1 cellular context compared by ENCODE assay signal in the genomic region with DNA sequence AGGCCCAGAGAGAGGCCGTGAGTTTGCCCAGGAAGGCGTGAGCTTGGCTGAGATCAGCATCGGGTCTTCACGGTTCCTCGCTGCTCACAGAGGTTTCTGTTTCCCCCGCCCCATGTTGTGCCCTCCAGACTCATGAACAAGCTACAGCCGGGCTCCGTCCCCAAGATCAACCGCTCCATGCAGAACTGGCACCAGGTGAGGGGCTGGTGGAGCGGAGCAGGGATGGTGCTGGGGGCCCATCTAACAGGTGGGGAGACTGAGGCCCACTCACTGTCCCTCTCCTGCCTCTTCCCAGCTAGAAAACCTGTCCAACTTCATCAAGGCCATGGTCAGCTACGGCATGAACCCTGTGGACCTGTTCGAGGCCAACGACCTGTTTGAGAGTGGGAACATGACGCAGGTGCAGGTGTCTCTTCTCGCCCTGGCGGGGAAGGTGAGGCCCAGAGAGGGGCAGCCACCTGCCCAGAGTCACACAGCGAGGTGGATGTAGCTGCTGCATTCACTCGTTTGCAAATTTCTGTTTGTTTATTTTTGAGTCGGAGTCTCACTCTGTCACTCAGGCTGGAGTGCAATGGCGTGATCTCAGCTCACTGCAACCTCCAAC.
TF ChIP-seq lines count a peak whose summit lies in the region.

No MANE protein-coding gene starts in this region.

TF ChIP-seq in K562, 482 proteins besides CTCF, POLR2A, EP300 and RAD21:
- no peak for TF ChIP-seq ATF2 (CRISPR knock-in tag; IDR thresholded peaks at IDR 0.05)
- no peak for TF ChIP-seq NFE2 (IDR thresholded peaks at IDR 0.05; ENCODE audit: low read depth)
- TF ChIP-seq CEBPB (tag; IDR thresholded peaks at IDR 0.05) = no peak
- TF ChIP-seq TCFL5 (CRISPR knock-in tag; conservative IDR thresholded peaks at IDR 0.05) = no peak
- TF ChIP-seq EP400 (IDR thresholded peaks at IDR 0.05) = no peak
- TF ChIP-seq DIDO1 (tag; IDR thresholded peaks at IDR 0.05; ENCODE audit: low read depth) = no peak
- TF ChIP-seq MCM5 (IDR thresholded peaks at IDR 0.05; ENCODE audit: low read depth) = no peak
- TF ChIP-seq, protein P1, sequence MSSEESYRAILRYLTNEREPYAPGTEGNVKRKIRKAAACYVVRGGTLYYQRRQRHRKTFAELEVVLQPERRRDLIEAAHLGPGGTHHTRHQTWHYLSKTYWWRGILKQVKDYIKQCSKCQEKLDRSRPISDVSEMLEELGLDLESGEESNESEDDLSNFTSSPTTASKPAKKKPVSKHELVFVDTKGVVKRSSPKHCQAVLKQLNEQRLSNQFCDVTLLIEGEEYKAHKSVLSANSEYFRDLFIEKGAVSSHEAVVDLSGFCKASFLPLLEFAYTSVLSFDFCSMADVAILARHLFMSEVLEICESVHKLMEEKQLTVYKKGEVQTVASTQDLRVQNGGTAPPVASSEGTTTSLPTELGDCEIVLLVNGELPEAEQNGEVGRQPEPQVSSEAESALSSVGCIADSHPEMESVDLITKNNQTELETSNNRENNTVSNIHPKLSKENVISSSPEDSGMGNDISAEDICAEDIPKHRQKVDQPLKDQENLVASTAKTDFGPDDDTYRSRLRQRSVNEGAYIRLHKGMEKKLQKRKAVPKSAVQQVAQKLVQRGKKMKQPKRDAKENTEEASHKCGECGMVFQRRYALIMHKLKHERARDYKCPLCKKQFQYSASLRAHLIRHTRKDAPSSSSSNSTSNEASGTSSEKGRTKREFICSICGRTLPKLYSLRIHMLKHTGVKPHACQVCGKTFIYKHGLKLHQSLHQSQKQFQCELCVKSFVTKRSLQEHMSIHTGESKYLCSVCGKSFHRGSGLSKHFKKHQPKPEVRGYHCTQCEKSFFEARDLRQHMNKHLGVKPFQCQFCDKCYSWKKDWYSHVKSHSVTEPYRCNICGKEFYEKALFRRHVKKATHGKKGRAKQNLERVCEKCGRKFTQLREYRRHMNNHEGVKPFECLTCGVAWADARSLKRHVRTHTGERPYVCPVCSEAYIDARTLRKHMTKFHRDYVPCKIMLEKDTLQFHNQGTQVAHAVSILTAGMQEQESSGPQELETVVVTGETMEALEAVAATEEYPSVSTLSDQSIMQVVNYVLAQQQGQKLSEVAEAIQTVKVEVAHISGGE (CRISPR knock-in tag; IDR thresholded peaks at IDR 0.05) = no peak
- peak; percentile 47; the same call in 1 of the 2 replicates for TF ChIP-seq RBFOX2 (IDR thresholded peaks at IDR 0.05; ENCODE audit: low read depth, low read length)
- peak; percentile 67 for TF ChIP-seq ZFP36 (IDR thresholded peaks at IDR 0.05; ENCODE audit: low read depth, low read length, partially characterized antibody)
- no peak for TF ChIP-seq STAT5A (IDR thresholded peaks at IDR 0.05; ENCODE audit: borderline replicate concordance, low read length)
- no peak for TF ChIP-seq FOXA3 (CRISPR knock-in tag; conservative IDR thresholded peaks at IDR 0.05 in 1 of 2, IDR thresholded peaks at IDR 0.05 in 1 of 2)
- no peak for TF ChIP-seq POLR2AphosphoS2 (IDR thresholded peaks at IDR 0.05; ENCODE audit: low read length)
- no peak for TF ChIP-seq ZNF165 (CRISPR knock-in tag; IDR thresholded peaks at IDR 0.05; ENCODE audit: borderline replicate concordance)
- TF ChIP-seq, protein P2, sequence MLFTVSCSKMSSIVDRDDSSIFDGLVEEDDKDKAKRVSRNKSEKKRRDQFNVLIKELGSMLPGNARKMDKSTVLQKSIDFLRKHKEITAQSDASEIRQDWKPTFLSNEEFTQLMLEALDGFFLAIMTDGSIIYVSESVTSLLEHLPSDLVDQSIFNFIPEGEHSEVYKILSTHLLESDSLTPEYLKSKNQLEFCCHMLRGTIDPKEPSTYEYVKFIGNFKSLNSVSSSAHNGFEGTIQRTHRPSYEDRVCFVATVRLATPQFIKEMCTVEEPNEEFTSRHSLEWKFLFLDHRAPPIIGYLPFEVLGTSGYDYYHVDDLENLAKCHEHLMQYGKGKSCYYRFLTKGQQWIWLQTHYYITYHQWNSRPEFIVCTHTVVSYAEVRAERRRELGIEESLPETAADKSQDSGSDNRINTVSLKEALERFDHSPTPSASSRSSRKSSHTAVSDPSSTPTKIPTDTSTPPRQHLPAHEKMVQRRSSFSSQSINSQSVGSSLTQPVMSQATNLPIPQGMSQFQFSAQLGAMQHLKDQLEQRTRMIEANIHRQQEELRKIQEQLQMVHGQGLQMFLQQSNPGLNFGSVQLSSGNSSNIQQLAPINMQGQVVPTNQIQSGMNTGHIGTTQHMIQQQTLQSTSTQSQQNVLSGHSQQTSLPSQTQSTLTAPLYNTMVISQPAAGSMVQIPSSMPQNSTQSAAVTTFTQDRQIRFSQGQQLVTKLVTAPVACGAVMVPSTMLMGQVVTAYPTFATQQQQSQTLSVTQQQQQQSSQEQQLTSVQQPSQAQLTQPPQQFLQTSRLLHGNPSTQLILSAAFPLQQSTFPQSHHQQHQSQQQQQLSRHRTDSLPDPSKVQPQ (CRISPR knock-in tag; IDR thresholded peaks at IDR 0.05; ENCODE audit: borderline replicate concordance) = no peak
- TF ChIP-seq THRAP3 (IDR thresholded peaks at IDR 0.05; ENCODE audit: borderline replicate concordance) = no peak
- TF ChIP-seq, protein P3, sequence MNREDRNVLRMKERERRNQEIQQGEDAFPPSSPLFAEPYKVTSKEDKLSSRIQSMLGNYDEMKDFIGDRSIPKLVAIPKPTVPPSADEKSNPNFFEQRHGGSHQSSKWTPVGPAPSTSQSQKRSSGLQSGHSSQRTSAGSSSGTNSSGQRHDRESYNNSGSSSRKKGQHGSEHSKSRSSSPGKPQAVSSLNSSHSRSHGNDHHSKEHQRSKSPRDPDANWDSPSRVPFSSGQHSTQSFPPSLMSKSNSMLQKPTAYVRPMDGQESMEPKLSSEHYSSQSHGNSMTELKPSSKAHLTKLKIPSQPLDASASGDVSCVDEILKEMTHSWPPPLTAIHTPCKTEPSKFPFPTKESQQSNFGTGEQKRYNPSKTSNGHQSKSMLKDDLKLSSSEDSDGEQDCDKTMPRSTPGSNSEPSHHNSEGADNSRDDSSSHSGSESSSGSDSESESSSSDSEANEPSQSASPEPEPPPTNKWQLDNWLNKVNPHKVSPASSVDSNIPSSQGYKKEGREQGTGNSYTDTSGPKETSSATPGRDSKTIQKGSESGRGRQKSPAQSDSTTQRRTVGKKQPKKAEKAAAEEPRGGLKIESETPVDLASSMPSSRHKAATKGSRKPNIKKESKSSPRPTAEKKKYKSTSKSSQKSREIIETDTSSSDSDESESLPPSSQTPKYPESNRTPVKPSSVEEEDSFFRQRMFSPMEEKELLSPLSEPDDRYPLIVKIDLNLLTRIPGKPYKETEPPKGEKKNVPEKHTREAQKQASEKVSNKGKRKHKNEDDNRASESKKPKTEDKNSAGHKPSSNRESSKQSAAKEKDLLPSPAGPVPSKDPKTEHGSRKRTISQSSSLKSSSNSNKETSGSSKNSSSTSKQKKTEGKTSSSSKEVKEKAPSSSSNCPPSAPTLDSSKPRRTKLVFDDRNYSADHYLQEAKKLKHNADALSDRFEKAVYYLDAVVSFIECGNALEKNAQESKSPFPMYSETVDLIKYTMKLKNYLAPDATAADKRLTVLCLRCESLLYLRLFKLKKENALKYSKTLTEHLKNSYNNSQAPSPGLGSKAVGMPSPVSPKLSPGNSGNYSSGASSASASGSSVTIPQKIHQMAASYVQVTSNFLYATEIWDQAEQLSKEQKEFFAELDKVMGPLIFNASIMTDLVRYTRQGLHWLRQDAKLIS (CRISPR knock-in tag; IDR thresholded peaks at IDR 0.05) = no peak
- peak; percentile 51; the same call in 1 of the 2 replicates for TF ChIP-seq SMARCA5 (IDR thresholded peaks at IDR 0.05)
- TF ChIP-seq RCOR1 (IDR thresholded peaks at IDR 0.05; ENCODE audit: borderline replicate concordance in 1 of 2, low read depth in 2 of 2, low read length in 2 of 2) = peak in 1 of 2 experiments; percentile 29; a peak in 1 of 4 replicates
- TF ChIP-seq NFATC3 (IDR thresholded peaks at IDR 0.05) = no peak
- TF ChIP-seq ETV6 (IDR thresholded peaks at IDR 0.05; ENCODE audit: borderline replicate concordance in 1 of 2, low read depth in 2 of 2, low read length in 1 of 2) = no peak
- no peak for TF ChIP-seq ETV6 (CRISPR knock-in tag; IDR thresholded peaks at IDR 0.05; ENCODE audit: borderline replicate concordance)
- TF ChIP-seq EZH2 (IDR thresholded peaks at IDR 0.05; ENCODE audit: borderline replicate concordance, low read depth, low read length) = no peak
- TF ChIP-seq KDM1A (IDR thresholded peaks at IDR 0.05) = peak; percentile 53 to 73; a peak in 3 of 4 replicates
- no peak for TF ChIP-seq E2F6 (IDR thresholded peaks at IDR 0.05; ENCODE audit: borderline replicate concordance in 1 of 2, extremely low read depth in 1 of 2, insufficient read depth in 1 of 2, insufficient read length in 1 of 2, low read depth in 1 of 2, low read length in 1 of 2, poor library complexity in 1 of 2, severe bottlenecking in 1 of 2)
- TF ChIP-seq ADNP (tag; IDR thresholded peaks at IDR 0.05) = 0 out of 2 replicates have a peak, but pooled peaks have one; percentile 32
- TF ChIP-seq RBM25 (IDR thresholded peaks at IDR 0.05; ENCODE audit: low read depth, low read length, severe bottlenecking) = peak; percentile 78
- no peak for TF ChIP-seq BHLHE40 (IDR thresholded peaks at IDR 0.05; ENCODE audit: low read length)
- TF ChIP-seq, protein P4, sequence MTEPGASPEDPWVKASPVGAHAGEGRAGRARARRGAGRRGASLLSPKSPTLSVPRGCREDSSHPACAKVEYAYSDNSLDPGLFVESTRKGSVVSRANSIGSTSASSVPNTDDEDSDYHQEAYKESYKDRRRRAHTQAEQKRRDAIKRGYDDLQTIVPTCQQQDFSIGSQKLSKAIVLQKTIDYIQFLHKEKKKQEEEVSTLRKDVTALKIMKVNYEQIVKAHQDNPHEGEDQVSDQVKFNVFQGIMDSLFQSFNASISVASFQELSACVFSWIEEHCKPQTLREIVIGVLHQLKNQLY (CRISPR knock-in tag; conservative IDR thresholded peaks at IDR 0.05) = no peak
- no peak for TF ChIP-seq HLTF (IDR thresholded peaks at IDR 0.05)
- TF ChIP-seq RFX1 (IDR thresholded peaks at IDR 0.05) = no peak
- no peak for TF ChIP-seq BCL6 (CRISPR knock-in tag; IDR thresholded peaks at IDR 0.05)
- no peak for TF ChIP-seq TCF15 (CRISPR knock-in tag; IDR thresholded peaks at IDR 0.05)
- peak; percentile 90 for TF ChIP-seq BCOR (IDR thresholded peaks at IDR 0.05)
- no peak for TF ChIP-seq ZNF511 (CRISPR knock-in tag; IDR thresholded peaks at IDR 0.05)
- TF ChIP-seq, protein P5, sequence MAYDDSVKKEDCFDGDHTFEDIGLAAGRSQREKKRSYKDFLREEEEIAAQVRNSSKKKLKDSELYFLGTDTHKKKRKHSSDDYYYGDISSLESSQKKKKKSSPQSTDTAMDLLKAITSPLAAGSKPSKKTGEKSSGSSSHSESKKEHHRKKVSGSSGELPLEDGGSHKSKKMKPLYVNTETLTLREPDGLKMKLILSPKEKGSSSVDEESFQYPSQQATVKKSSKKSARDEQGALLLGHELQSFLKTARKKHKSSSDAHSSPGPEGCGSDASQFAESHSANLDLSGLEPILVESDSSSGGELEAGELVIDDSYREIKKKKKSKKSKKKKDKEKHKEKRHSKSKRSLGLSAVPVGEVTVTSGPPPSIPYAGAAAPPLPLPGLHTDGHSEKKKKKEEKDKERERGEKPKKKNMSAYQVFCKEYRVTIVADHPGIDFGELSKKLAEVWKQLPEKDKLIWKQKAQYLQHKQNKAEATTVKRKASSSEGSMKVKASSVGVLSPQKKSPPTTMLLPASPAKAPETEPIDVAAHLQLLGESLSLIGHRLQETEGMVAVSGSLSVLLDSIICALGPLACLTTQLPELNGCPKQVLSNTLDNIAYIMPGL (CRISPR knock-in tag; IDR thresholded peaks at IDR 0.05) = no peak
- TF ChIP-seq PCBP1 (IDR thresholded peaks at IDR 0.05; ENCODE audit: low read depth, low read length, poor library complexity, severe bottlenecking) = no peak
- TF ChIP-seq NR3C1 (CRISPR knock-in tag; IDR thresholded peaks at IDR 0.05) = 0 out of 2 replicates have a peak, but pooled peaks have one; percentile 19
- TF ChIP-seq NFE2L1 (tag; IDR thresholded peaks at IDR 0.05; ENCODE audit: borderline replicate concordance, low read depth) = no peak
- peak; percentile 41; the same call in 1 of the 2 replicates for TF ChIP-seq POLR2G (IDR thresholded peaks at IDR 0.05; ENCODE audit: low read depth, low read length)
- TF ChIP-seq MEF2D (tag; conservative IDR thresholded peaks at IDR 0.05; ENCODE audit: low read depth) = no peak
- TF ChIP-seq SRSF9 (IDR thresholded peaks at IDR 0.05; ENCODE audit: borderline replicate concordance, low read depth, low read length) = no peak
- TF ChIP-seq POLR3G (IDR thresholded peaks at IDR 0.05; ENCODE audit: extremely low read depth, insufficient read length, insufficient replicate concordance) = no peak
